25 cellular contexts compared by ENCODE assay signal in the genomic region with DNA sequence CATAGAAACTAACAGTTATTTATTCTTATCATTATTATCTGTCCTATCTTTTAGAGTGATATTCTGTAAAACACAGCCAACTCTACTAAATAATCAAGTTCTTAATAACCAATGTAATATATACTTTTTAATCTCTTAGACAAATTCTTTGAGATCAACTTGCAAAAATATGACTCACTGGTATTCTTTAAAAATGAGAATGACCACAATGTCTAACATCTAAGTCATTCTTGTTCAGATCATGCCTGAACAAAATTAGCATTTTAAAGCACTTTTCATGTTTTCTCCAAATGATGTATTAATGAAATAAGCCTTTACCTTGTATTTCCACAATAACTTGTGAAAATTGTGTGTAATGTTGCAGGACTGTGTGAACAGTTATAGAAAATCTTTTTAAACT.
A peak's percentile ranks its signal among the peaks of the same experiment; 100 is the strongest.
DNase-seq lines count a peak whose midpoint lies in the region; ATAC-seq, FAIRE-seq and TF ChIP-seq lines count a peak whose summit lies in the region.
"Had no signal": no experiment of that assay in that cellular context is flagged by ENCODE, and none has a peak within 500 bp of the region (broad histone marks: within the 10 kb centered on the region; RNA-seq: fewer than 3 reads in every experiment).

No MANE protein-coding gene starts in this region.

- no peak overlapping the region for H3K27ac Mint-ChIP-seq in astrocyte (ENCODE audit: unreplicated experiment)
- H3K27ac Mint-ChIP-seq: activated CD4-positive, alpha-beta T cell treated with anti-CD3 and anti-CD28 coated beads, Interleukin-2, amount 10 ng/mL, durations not matched to agents 24 days and 14 days; activated CD8-positive, alpha-beta memory T cell treated with anti-CD3 and anti-CD28 coated beads, Interleukin-2, amount 10 ng/mL, durations not matched to agents 7 days and 5 days; activated naive CD8-positive, alpha-beta T cell treated with anti-CD3 and anti-CD28 coated beads, Interleukin-2, amount 10 ng/mL, durations not matched to agents 7 days and 5 days; activated T-helper 17 cell treated with anti-CD3 and anti-CD28 coated beads, Interleukin-2, amount 50 U/mL, for 72 hours had no signal

- peak overlapping the region; percentile 76 for H3K27ac ChIP-seq in astrocyte (ENCODE audit: low read depth, low read length)
- H3K27ac ChIP-seq in adrenal gland = no peak overlapping the region
- H3K27ac ChIP-seq: breast epithelium, neutrophil, thoracic aorta had no signal

- DNase-seq in LHCN-M2 (ENCODE audit: low read depth) = peak; percentile 63
- DNase-seq in astrocyte (ENCODE audit: low read depth) = peak; percentile 76
- peak; percentile 18 for DNase-seq in fibroblast of pulmonary artery (ENCODE audit: low read depth)
- DNase-seq in adrenal gland = no peak
- DNase-seq in dedifferentiated amniotic fluid mesenchymal stem cell (ENCODE audit: extremely low spot score) = no peak
- no peak for DNase-seq in putamen (ENCODE audit: low spot score)
- DNase-seq: activated CD4-positive, alpha-beta T cell treated with anti-CD3 and anti-CD28 coated beads, Interleukin-2, amount 10 ng/mL, durations not matched to agents 24 days and 14 days; activated CD8-positive, alpha-beta memory T cell treated with anti-CD3 and anti-CD28 coated beads, Interleukin-2, amount 10 ng/mL, durations not matched to agents 7 days and 5 days; activated naive CD8-positive, alpha-beta T cell treated with anti-CD3 and anti-CD28 coated beads, Interleukin-2, amount 10 ng/mL, durations not matched to agents 7 days and 5 days; dermis blood vessel endothelial cell; DMS53; NCI-H146; NCI-H2171 treated with DMSO at 0.1 percent for 48 hours; NCI-H526 treated with DMSO at 0.1 percent for 48 hours; SIG-M5; stimulated activated CD4-positive, alpha-beta T cell treated with anti-CD3 and anti-CD28 coated beads, Interleukin-4, amount 100 ng/mL, for 24 hours; stimulated activated naive CD4-positive, alpha-beta T cell treated with Interleukin-2 at 50 U/mL for 16 hours; T-helper 1 cell had no signal

- no peaks in the 10 kb centered on the region for H3K79me2 ChIP-seq in astrocyte (ENCODE audit: insufficient read depth, low read length)

- peaks cover 1% of the 10 kb centered on the region for H3K9me3 Mint-ChIP-seq in astrocyte (ENCODE audit: unreplicated experiment)
- H3K9me3 Mint-ChIP-seq: activated CD4-positive, alpha-beta T cell treated with anti-CD3 and anti-CD28 coated beads, Interleukin-2, amount 10 ng/mL, durations not matched to agents 24 days and 14 days; activated T-helper 17 cell treated with anti-CD3 and anti-CD28 coated beads, Interleukin-2, amount 50 U/mL, for 72 hours had no signal

- H3K4me3 ChIP-seq in astrocyte (ENCODE audit: insufficient read depth, low read depth, low read length) (no peak overlapping the region), fibroblast of pulmonary artery (replicated peaks; ENCODE audit: low read depth, low read length) (no peak overlapping the region), adrenal gland (no peak overlapping the region)
- H3K4me3 ChIP-seq: breast epithelium, K562, lung, thoracic aorta had no signal

- no peaks in the 10 kb centered on the region for H4K20me1 ChIP-seq in astrocyte (ENCODE audit: insufficient read depth, low read length)

- H3K4me1 Mint-ChIP-seq in astrocyte (ENCODE audit: low read depth, unreplicated experiment) = peaks cover 15% of the 10 kb centered on the region
- H3K4me1 Mint-ChIP-seq: activated CD4-positive, alpha-beta T cell treated with anti-CD3 and anti-CD28 coated beads, Interleukin-2, amount 10 ng/mL, durations not matched to agents 24 days and 14 days; activated CD8-positive, alpha-beta memory T cell treated with anti-CD3 and anti-CD28 coated beads, Interleukin-2, amount 10 ng/mL, durations not matched to agents 7 days and 5 days; activated naive CD8-positive, alpha-beta T cell treated with anti-CD3 and anti-CD28 coated beads, Interleukin-2, amount 10 ng/mL, durations not matched to agents 7 days and 5 days; activated T-helper 17 cell treated with anti-CD3 and anti-CD28 coated beads, Interleukin-2, amount 50 U/mL, for 72 hours had no signal

- no peak for TF ChIP-seq POLR2A in adrenal gland (IDR thresholded peaks at IDR 0.05)

- no peak overlapping the region for H3K9ac ChIP-seq in astrocyte (ENCODE audit: low read length)

- no peaks in the 10 kb centered on the region for H3K27me3 Mint-ChIP-seq in astrocyte (ENCODE audit: low read depth, unreplicated experiment)
- H3K27me3 Mint-ChIP-seq: activated CD8-positive, alpha-beta memory T cell treated with anti-CD3 and anti-CD28 coated beads, Interleukin-2, amount 10 ng/mL, durations not matched to agents 7 days and 5 days; activated T-helper 17 cell treated with anti-CD3 and anti-CD28 coated beads, Interleukin-2, amount 50 U/mL, for 72 hours had no signal

- no peaks in the 10 kb centered on the region for H3K9me3 ChIP-seq in astrocyte (ENCODE audit: insufficient read depth, low read depth, low read length)
- H3K9me3 ChIP-seq in adrenal gland (replicated peaks in 1 of 3) = no peaks in the 10 kb centered on the region
- H3K9me3 ChIP-seq: thoracic aorta had no signal

- no peaks in the 10 kb centered on the region for H3K36me3 ChIP-seq in astrocyte (ENCODE audit: insufficient read depth, low read length)
- H3K36me3 ChIP-seq in adrenal gland (replicated peaks in 1 of 2) = no peaks in the 10 kb centered on the region
- H3K36me3 ChIP-seq: breast epithelium, neutrophil, thoracic aorta had no signal

- intact Hi-C loops in adrenal gland (cut with DNase I) = no loop called here

- H2AFZ ChIP-seq in astrocyte (ENCODE audit: low read depth, low read length) = no peak overlapping the region

- TF ChIP-seq CTCF in astrocyte (IDR thresholded peaks at IDR 0.05; ENCODE audit: insufficient read depth, low read depth, low read length) (no peak), fibroblast of pulmonary artery (IDR thresholded peaks at IDR 0.05; ENCODE audit: low read length, missing control alignments) (no peak), adrenal gland (IDR thresholded peaks at IDR 0.05) (no peak)

- H3K4me1 ChIP-seq in astrocyte (ENCODE audit: insufficient read depth, low read length) (peaks cover 19% of the 10 kb centered on the region), adrenal gland (replicated peaks in 1 of 2) (no peaks in the 10 kb centered on the region)
- H3K4me1 ChIP-seq: breast epithelium had no signal

- peak; percentile 94 for FAIRE-seq in astrocyte (lab: Jason Lieb, UNC)
- FAIRE-seq: K562 had no signal

- H3K4me2 ChIP-seq in astrocyte (ENCODE audit: low read length) = no peak overlapping the region

- no peak for ATAC-seq in GM19397 (IDR thresholded peaks at IDR 0.05; ENCODE audit: unreplicated experiment)
- ATAC-seq: activated CD8-positive, alpha-beta memory T cell treated with anti-CD3 and anti-CD28 coated beads, Interleukin-2, amount 10 ng/mL, durations not matched to agents 7 days and 5 days; K562 had no signal

- H3K36me3 Mint-ChIP-seq in astrocyte (ENCODE audit: low read depth, unreplicated experiment) = no peaks in the 10 kb centered on the region
- H3K36me3 Mint-ChIP-seq: activated CD8-positive, alpha-beta memory T cell treated with anti-CD3 and anti-CD28 coated beads, Interleukin-2, amount 10 ng/mL, durations not matched to agents 7 days and 5 days; activated naive CD8-positive, alpha-beta T cell treated with anti-CD3 and anti-CD28 coated beads, Interleukin-2, amount 10 ng/mL, durations not matched to agents 7 days and 5 days had no signal

- no peaks in the 10 kb centered on the region for H3K27me3 ChIP-seq in astrocyte (ENCODE audit: insufficient read depth, low read length)
- H3K27me3 ChIP-seq in adrenal gland = no peaks in the 10 kb centered on the region
- H3K27me3 ChIP-seq: breast epithelium, neutrophil had no signal

- no peak overlapping the region for H3K4me3 Mint-ChIP-seq in astrocyte (ENCODE audit: unreplicated experiment)
- H3K4me3 Mint-ChIP-seq: activated CD4-positive, alpha-beta T cell treated with anti-CD3 and anti-CD28 coated beads, Interleukin-2, amount 10 ng/mL, durations not matched to agents 24 days and 14 days; activated CD8-positive, alpha-beta memory T cell treated with anti-CD3 and anti-CD28 coated beads, Interleukin-2, amount 10 ng/mL, durations not matched to agents 7 days and 5 days; activated naive CD8-positive, alpha-beta T cell treated with anti-CD3 and anti-CD28 coated beads, Interleukin-2, amount 10 ng/mL, durations not matched to agents 7 days and 5 days; activated T-helper 17 cell treated with anti-CD3 and anti-CD28 coated beads, Interleukin-2, amount 50 U/mL, for 72 hours had no signal

Comparison
In these comparisons a context has a peak if more than half of its experiments do, and no peak if none do; other contexts are left out.
1. DNase-seq: peak in LHCN-M2 (single experiment), astrocyte (single experiment) and fibroblast of pulmonary artery (single experiment); none in adrenal gland (0 of 7), dedifferentiated amniotic fluid mesenchymal stem cell (single experiment) and putamen (single experiment).